28 cellular contexts compared by ENCODE assay signal in the genomic region with DNA sequence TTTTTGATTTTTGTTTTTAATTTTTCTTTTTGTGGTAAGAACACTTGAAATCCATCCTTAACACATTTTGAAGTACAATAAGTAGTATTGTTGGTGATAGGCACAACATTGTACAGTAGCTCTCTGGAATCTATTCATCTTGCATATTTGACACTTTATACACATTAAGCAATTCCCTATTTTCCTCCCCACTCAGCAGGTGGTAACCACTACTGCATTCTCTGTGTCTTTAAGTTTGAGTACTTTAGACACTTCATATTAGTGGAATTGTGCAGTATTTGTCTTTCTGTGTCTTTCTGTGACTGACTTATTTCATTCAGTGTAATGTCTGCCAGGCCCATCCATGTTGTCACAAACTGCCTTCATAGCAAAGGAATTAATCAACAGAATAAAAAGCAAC.
"Had no signal": no experiment of that assay in that cellular context is flagged by ENCODE, and none has a peak within 500 bp of the region (broad histone marks: within the 10 kb centered on the region; RNA-seq: fewer than 3 reads in every experiment).

No MANE protein-coding gene starts in this region.

- DNase-seq: activated CD4-positive, alpha-beta memory T cell treated with anti-CD3 and anti-CD28 coated beads, Interleukin-2, amount 10 ng/mL, durations not matched to agents 7 days and 5 days; activated CD4-positive, alpha-beta T cell treated with anti-CD3 and anti-CD28 coated beads for 1 hour; activated CD4-positive, alpha-beta T cell treated with anti-CD3 and anti-CD28 coated beads, Interleukin-2, amount 10 ng/mL, durations not matched to agents 7 days and 5 days; activated CD8-positive, alpha-beta memory T cell treated with anti-CD3 and anti-CD28 coated beads, Interleukin-2, amount 50 U/mL, for 48 hours; activated gamma-delta T cell; activated naive CD4-positive, alpha-beta T cell treated with anti-CD3 and anti-CD28 coated beads, Interleukin-2, amount 10 ng/mL, durations not matched to agents 7 days and 5 days; activated naive CD8-positive, alpha-beta T cell treated with anti-CD3 and anti-CD28 coated beads, Interleukin-2, amount 10 ng/mL, durations not matched to agents 7 days and 5 days; activated T-cell treated with anti-CD3 and anti-CD28 coated beads, Interleukin-2, amount 50 U/mL, for 24 hours; cortex of kidney; effector memory CD8-positive, alpha-beta T cell; foreskin fibroblast; heart left ventricle; hypothalamus; immature natural killer cell; left lung; lower lobe of right lung; mesenchymal stem cell; naive thymus-derived CD8-positive, alpha-beta T cell; right cardiac atrium; stimulated activated CD4-positive, alpha-beta T cell treated with anti-CD3 and anti-CD28 coated beads, Interleukin-15, amount 100 ng/mL, for 24 hours; stimulated activated naive CD4-positive, alpha-beta T cell treated with Interleukin-2 at 50 U/mL for 16 hours; T-helper 17 cell; T1000; testis; transverse colon had no signal

- ATAC-seq: effector memory CD8-positive, alpha-beta T cell; heart left ventricle; left lung; lower lobe of right lung; naive thymus-derived CD8-positive, alpha-beta T cell; right cardiac atrium; T-helper 17 cell had no signal

- H3K4me3 ChIP-seq: ascending aorta, cardiac muscle cell, heart left ventricle, left lung, lower lobe of right lung, neural progenitor cell, testis, transverse colon had no signal
